ENCODE assay signal across 22 cellular contexts in the genomic region with DNA sequence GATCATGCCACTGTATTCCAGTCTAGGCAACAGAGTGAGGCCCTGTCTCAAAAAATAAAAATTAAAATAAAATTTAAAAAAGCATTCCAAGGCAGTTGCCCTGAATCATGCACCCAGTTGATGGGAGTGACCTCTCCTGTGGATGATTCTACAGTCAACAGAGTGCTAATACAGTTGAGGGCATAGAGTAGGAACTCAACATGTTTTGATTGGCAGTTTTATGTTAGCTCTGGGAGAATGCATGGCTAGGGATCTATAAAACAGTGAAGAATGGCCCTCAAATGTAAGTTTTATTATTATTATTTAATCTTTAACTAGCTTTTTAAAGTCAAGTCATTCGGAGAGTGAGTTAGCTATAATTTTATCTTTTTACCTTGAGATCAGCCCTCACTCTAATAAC.
A peak's percentile ranks its signal among the peaks of the same experiment; 100 is the strongest.
DNase-seq lines count a peak whose midpoint lies in the region; ATAC-seq and TF ChIP-seq lines count a peak whose summit lies in the region.
"Had no signal": no experiment of that assay in that cellular context is flagged by ENCODE, and none has a peak within 500 bp of the region (broad histone marks: within the 10 kb centered on the region; RNA-seq: fewer than 3 reads in every experiment).

No MANE protein-coding gene starts in this region.

- H3K9me3 ChIP-seq in uterus = no peaks in the 10 kb centered on the region
- H3K9me3 ChIP-seq: BE2C, BLaER1 had no signal

- H3K27ac ChIP-seq in uterus = no peak overlapping the region
- H3K27ac ChIP-seq: BLaER1 had no signal

- no peak overlapping the region for H3K4me3 ChIP-seq in uterus
- H3K4me3 ChIP-seq: BLaER1, GM12878 had no signal

- DNase-seq in HEK293T (ENCODE audit: extremely low spot score) (no peak), HuH-7 (ENCODE audit: low spot score) (peak; percentile 11), left colon (no peak), uterus (no peak)
- DNase-seq: 8988T; ACHN; BE2C; C1 segment of cervical spinal cord; CD4-positive, alpha-beta memory T cell; CD4-positive, CD25-positive, alpha-beta regulatory T cell; CD8-positive, alpha-beta memory T cell; COR-L47; DMS 273 treated with DMSO at 0.1 percent for 48 hours; DMS153; DMS53; DMS79; DND-41; EL; GDM1 had no signal

- H3K4me1 ChIP-seq in uterus = no peaks in the 10 kb centered on the region
- H3K4me1 ChIP-seq: BE2C had no signal

- no peak for TF ChIP-seq POLR2A in uterus (IDR thresholded peaks at IDR 0.05)

- H3K27me3 ChIP-seq in uterus = no peaks in the 10 kb centered on the region
- H3K27me3 ChIP-seq: BE2C, BLaER1 had no signal

- intact Hi-C loops in left colon (cut with DNase I, micrococcal nuclease) = no loop called here
- intact Hi-C loops in uterus (cut with DNase I; ENCODE audit: low total_unique reads) = no loop called here

- no peaks in the 10 kb centered on the region for H3K36me3 ChIP-seq in uterus
- H3K36me3 ChIP-seq: BE2C, BLaER1 had no signal

- POLR2A ChIA-PET in HEK293T (lab: Yijun Ruan, JAX) = no interaction called here

- no peak for TF ChIP-seq CTCF in uterus (IDR thresholded peaks at IDR 0.05)

- CTCF ChIA-PET in HEK293T (lab: Yijun Ruan, JAX) = no interaction called here

- peak; percentile 69 for ATAC-seq in left colon
- ATAC-seq in HG02970 (IDR thresholded peaks at IDR 0.05; ENCODE audit: low FRiP score, unreplicated experiment) = no peak
- ATAC-seq: GM12878 had no signal

TF ChIP-seq in HEK293T, 16 proteins besides CTCF, POLR2A, EP300 and RAD21:
- TF ChIP-seq FOXA1 (IDR thresholded peaks at IDR 0.05) = no peak
- TF ChIP-seq, protein P1, sequence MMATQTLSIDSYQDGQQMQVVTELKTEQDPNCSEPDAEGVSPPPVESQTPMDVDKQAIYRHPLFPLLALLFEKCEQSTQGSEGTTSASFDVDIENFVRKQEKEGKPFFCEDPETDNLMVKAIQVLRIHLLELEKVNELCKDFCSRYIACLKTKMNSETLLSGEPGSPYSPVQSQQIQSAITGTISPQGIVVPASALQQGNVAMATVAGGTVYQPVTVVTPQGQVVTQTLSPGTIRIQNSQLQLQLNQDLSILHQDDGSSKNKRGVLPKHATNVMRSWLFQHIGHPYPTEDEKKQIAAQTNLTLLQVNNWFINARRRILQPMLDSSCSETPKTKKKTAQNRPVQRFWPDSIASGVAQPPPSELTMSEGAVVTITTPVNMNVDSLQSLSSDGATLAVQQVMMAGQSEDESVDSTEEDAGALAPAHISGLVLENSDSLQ (IDR thresholded peaks at IDR 0.05) = peak; percentile 93
- TF ChIP-seq FOXK2 (IDR thresholded peaks at IDR 0.05) = no peak
